ENCODE assay signal across 9 cellular contexts in the genomic region with DNA sequence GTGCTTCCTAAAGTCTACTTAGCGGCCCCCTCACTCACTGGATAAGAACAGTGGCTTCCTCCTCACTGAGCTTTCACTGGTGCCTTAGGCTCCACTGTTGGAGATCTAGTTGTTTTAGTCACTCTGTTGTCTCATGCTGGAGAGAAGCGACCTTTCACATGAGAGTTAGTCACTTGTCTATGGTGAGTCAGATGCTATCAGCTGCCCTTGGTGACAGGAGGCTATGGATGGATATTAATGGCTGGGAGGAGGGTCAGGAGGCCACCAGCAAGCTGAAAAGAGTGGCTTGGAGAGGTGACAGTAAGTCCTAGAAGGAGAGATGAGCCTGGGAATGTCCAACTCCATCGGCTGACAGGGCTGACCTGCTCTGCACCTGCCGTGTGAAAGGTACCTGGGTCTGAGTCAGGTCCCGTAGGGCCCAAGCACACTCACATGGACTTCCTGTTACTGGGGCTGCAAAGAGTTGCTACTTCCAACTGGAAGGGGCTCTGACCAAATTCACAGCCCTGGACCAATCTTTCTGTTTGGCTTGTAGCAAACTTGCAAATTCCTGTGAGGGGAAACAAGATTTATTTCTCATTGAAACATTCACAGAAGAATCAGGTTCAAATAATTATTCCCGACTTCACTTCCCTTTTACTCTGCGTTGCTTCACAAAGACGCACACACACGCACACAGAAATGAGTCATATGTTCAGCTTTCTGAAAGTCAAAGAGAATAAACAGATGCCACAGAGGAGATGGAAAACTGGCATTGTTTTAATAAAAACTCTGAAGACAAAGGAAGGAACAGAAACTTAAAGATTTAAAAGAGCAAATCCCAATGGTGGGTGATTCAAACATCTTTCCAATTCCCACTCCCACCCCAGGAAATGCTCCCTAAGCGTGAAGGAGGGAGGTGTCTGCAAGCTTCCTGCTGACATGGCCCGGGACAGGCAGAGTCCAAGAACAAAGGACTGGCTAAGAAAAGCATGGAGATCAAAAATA.
DNase-seq lines count a peak whose midpoint lies in the region; ATAC-seq and TF ChIP-seq lines count a peak whose summit lies in the region.
"Had no signal": no experiment of that assay in that cellular context is flagged by ENCODE, and none has a peak within 500 bp of the region (broad histone marks: within the 10 kb centered on the region; RNA-seq: fewer than 3 reads in every experiment).

No MANE protein-coding gene starts in this region.

- peak; percentile 94 to 97 for ATAC-seq in activated naive CD4-positive, alpha-beta T cell treated with anti-CD3 and anti-CD28 coated beads, Interleukin-2, amount 50 U/mL, for 72 hours

- no peak overlapping the region for H2BK15ac ChIP-seq in mesendoderm (replicated peaks; ENCODE audit: low read depth)

- peak in 1 of 2 donors; percentile 10 for DNase-seq in activated naive CD4-positive, alpha-beta T cell treated with anti-CD3 and anti-CD28 coated beads, Interleukin-2, amount 50 U/mL, for 72 hours (ENCODE audit: low spot score in 2 of 2)
- no peak for DNase-seq in activated naive CD4-positive, alpha-beta T cell treated with Interleukin-2 at 50 U/mL for 16 hours
- DNase-seq in astrocyte of the hippocampus (ENCODE audit: low read depth, low spot score) (peak; percentile 62), lung microvascular endothelial cell (ENCODE audit: low read depth in 2 of 2) (peak; percentile 46 to 70), vagina (ENCODE audit: extremely low spot score in 2 of 2) (peak in 1 of 2 donors; percentile 88), epidermal melanocyte (ENCODE audit: insufficient read length, low spot score) (no peak), NCI-H69 (lab: John Stamatoyannopoulos, UW) (no peak), mesendoderm (no peak)
- DNase-seq: DMS79 had no signal

- H3K27me3 ChIP-seq in vagina (no peaks in the 10 kb centered on the region), mesendoderm (ENCODE audit: insufficient read depth, low read length, poor library complexity) (no peaks in the 10 kb centered on the region)

- H4K8ac ChIP-seq in mesendoderm (ENCODE audit: low read depth, low read length) = no peak overlapping the region

- H3K23ac ChIP-seq in mesendoderm (ENCODE audit: low read length) = no peak overlapping the region

- H3K27ac ChIP-seq in vagina (peak overlapping the region; percentile 75), mesendoderm (ENCODE audit: low read depth, low read length) (no peak overlapping the region)

- H3K56ac ChIP-seq in mesendoderm (ENCODE audit: low read length) = no peak overlapping the region

- H3K4me1 ChIP-seq in vagina (peaks cover 7% of the 10 kb centered on the region), mesendoderm (ENCODE audit: control insufficient read depth, low read depth, low read length) (no peaks in the 10 kb centered on the region)

- H3K4ac ChIP-seq in mesendoderm (ENCODE audit: low read depth, low read length) = no peak overlapping the region

- TF ChIP-seq CTCF in vagina (IDR thresholded peaks at IDR 0.05) = no peak

- H3K36me3 ChIP-seq in vagina = no peaks in the 10 kb centered on the region
- H3K36me3 ChIP-seq in mesendoderm (ENCODE audit: control insufficient read depth, insufficient read depth, low read length) = no peaks in the 10 kb centered on the region

- H4K5ac ChIP-seq in mesendoderm (ENCODE audit: low read length) = no peak overlapping the region

- no peaks in the 10 kb centered on the region for H3K79me2 ChIP-seq in mesendoderm (ENCODE audit: control insufficient read depth, insufficient read depth, low read length)

- no peak overlapping the region for H2AK5ac ChIP-seq in mesendoderm (ENCODE audit: low read length)

- TF ChIP-seq POLR2A in vagina (IDR thresholded peaks at IDR 0.05) = no peak

- H3K4me3 ChIP-seq in vagina = peak overlapping the region in 1 of 2 donors; percentile 10
- H3K4me3 ChIP-seq in mesendoderm (ENCODE audit: low read length) = no peak overlapping the region

- no peak overlapping the region for H3K9ac ChIP-seq in mesendoderm (ENCODE audit: low read length)

- H2BK120ac ChIP-seq in mesendoderm (ENCODE audit: low read depth, low read length) = no peak overlapping the region

- intact Hi-C loops in vagina (cut with DNase I) = no loop called here

- H3K9me3 ChIP-seq in vagina = no peaks in the 10 kb centered on the region

- H2BK5ac ChIP-seq in mesendoderm (ENCODE audit: low read length) = no peak overlapping the region

- H3K36me3 Mint-ChIP-seq in activated naive CD4-positive, alpha-beta T cell treated with anti-CD3 and anti-CD28 coated beads, Interleukin-2, amount 50 U/mL, for 72 hours = no peaks in the 10 kb centered on the region

- peak overlapping the region in 1 of 2 donors; percentile 81 for H3K27ac Mint-ChIP-seq in activated naive CD4-positive, alpha-beta T cell treated with anti-CD3 and anti-CD28 coated beads, Interleukin-2, amount 50 U/mL, for 72 hours

- no peaks in the 10 kb centered on the region for H3K9me3 Mint-ChIP-seq in activated naive CD4-positive, alpha-beta T cell treated with anti-CD3 and anti-CD28 coated beads, Interleukin-2, amount 50 U/mL, for 72 hours

- no peak overlapping the region for H3K18ac ChIP-seq in mesendoderm (ENCODE audit: low read length)

- no peaks in the 10 kb centered on the region for H3K79me1 ChIP-seq in mesendoderm (ENCODE audit: low read length)

- no peak overlapping the region for H3K4me2 ChIP-seq in mesendoderm (ENCODE audit: low read length)

- no CpG with 5 or more reads among the region's 11 CpGs for WGBS in mesendoderm (ENCODE audit: extremely low coverage, insufficient coverage, low lambda C conversion rate)

Comparison
In these comparisons a context has a peak if more than half of its experiments do, and no peak if none do; other contexts are left out.
1. DNase-seq: peak in astrocyte of the hippocampus (single experiment) and lung microvascular endothelial cell (2 of 2); none in activated naive CD4-positive, alpha-beta T cell treated with Interleukin-2 at 50 U/mL for 16 hours (single experiment), epidermal melanocyte (single experiment), NCI-H69 (single experiment) and mesendoderm (single experiment).